ENCODE assay signal across 24 cellular contexts in the genomic region with DNA sequence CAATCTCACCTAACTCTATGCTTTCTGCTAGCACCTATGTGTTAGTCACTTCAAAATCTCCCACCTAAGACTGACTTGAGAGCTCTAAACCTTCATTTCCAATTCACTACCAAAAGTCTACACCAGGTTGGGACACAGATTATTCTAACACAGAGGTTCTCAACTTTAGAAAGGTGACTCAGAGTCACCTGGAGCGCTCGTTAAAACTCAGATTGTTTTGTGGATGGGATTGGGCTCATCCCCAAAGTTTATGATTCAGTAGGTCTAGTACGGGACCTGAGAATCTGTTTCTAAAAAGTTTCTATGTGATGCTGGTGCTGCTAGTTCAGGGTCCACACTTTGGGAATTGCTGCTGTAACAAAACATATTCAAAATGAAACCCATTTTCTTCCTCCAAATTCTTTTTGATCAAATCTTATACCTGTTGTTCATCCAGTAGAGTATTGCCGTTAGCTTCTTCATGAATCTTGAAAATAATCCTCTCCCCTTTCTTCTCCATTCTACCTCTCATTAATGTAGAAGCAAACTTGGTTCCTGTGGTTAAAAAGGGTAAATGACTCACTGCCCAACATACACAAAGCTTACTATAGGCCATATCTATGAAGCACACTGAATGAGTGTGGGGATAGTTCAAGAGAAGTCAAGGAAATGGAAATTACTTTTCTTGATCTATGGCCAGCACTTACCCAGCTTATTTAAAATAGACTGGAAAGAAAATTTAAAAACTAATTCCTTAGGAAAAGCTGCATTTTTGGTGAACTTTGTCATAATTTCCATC.
DNase-seq lines count a peak whose midpoint lies in the region; ATAC-seq and TF ChIP-seq lines count a peak whose summit lies in the region.
"Had no signal": no experiment of that assay in that cellular context is flagged by ENCODE, and none has a peak within 500 bp of the region (broad histone marks: within the 10 kb centered on the region; RNA-seq: fewer than 3 reads in every experiment).

No MANE protein-coding gene starts in this region.

- no peak for TF ChIP-seq CTCF in body of pancreas (IDR thresholded peaks at IDR 0.05)
- TF ChIP-seq CTCF in prostate gland (IDR thresholded peaks at IDR 0.05), result no peak

- no peaks in the 10 kb centered on the region for H3K27me3 ChIP-seq in body of pancreas
- no peaks in the 10 kb centered on the region for H3K27me3 ChIP-seq in prostate gland (replicated peaks; ENCODE audit: insufficient read depth)
- H3K27me3 ChIP-seq: colonic mucosa, spleen, thyroid gland had no signal

- TF ChIP-seq POLR2A in body of pancreas (IDR thresholded peaks at IDR 0.05) (no peak), prostate gland (IDR thresholded peaks at IDR 0.05) (no peak)

- no peaks in the 10 kb centered on the region for H3K36me3 ChIP-seq in body of pancreas (replicated peaks in 1 of 2; ENCODE audit: insufficient read depth in 1 of 2, low read depth in 2 of 2)
- no peaks in the 10 kb centered on the region for H3K36me3 ChIP-seq in prostate gland
- H3K36me3 ChIP-seq: colonic mucosa, spleen, thyroid gland had no signal

- H3K9me3 ChIP-seq in body of pancreas (no peaks in the 10 kb centered on the region), prostate gland (no peaks in the 10 kb centered on the region)
- H3K9me3 ChIP-seq: colonic mucosa, spleen, thyroid gland had no signal

- H3K27ac ChIP-seq in body of pancreas (peak overlapping the region in 3 of 4 donors; percentile 0 to 77 (median 49)), prostate gland (no peak overlapping the region)
- H3K27ac ChIP-seq: colonic mucosa, spleen, thyroid gland had no signal

- H3K4me3 ChIP-seq in body of pancreas, result no peak overlapping the region
- no peak overlapping the region for H3K4me3 ChIP-seq in prostate gland
- H3K4me3 ChIP-seq: colonic mucosa, GM12878, spleen, thyroid gland had no signal

- H3K4me1 ChIP-seq in body of pancreas (peaks cover 18% of the 10 kb centered on the region), prostate gland (replicated peaks) (no peaks in the 10 kb centered on the region)
- H3K4me1 ChIP-seq: spleen, thyroid gland had no signal

- WGBS in body of pancreas, 2 donors, result 86 to 90% methylated on average over 4 of the region's 4 CpGs
- 95% methylated on average over 4 of the region's 4 CpGs for WGBS in prostate gland

- DNase-seq in DMS53 treated with DMSO at 0.1 percent for 48 hours (lab: John Stamatoyannopoulos, UW; ENCODE audit: unreplicated experiment) (peak; percentile 18), NCI-H226 (peak; percentile 82), body of pancreas (no peak), iris pigment epithelial cell (ENCODE audit: low read depth) (peak; percentile 93), hepatic stellate cell (ENCODE audit: low spot score) (no peak), prostate gland (ENCODE audit: low spot score) (no peak)
- DNase-seq: activated CD4-positive, alpha-beta memory T cell treated with anti-CD3 and anti-CD28 coated beads for 36 hours; activated T-cell treated with anti-CD3 and anti-CD28 coated beads, Interleukin-2, amount 50 U/mL, for 48 hours; AML-193; colonic mucosa; COR-L47; GDM1; glutamatergic neuron; KBM-7; naive thymus-derived CD4-positive, alpha-beta T cell; NCI-H1417; NCI-H2171 treated with DMSO at 0.1 percent for 48 hours; NCI-H82; RPMI8226; spleen; thyroid gland had no signal

- no peak for ATAC-seq in body of pancreas
- ATAC-seq in GM21390 (IDR thresholded peaks at IDR 0.05; ENCODE audit: unreplicated experiment), result no peak
- no peak for ATAC-seq in GM21737 (IDR thresholded peaks at IDR 0.05; ENCODE audit: unreplicated experiment)
- ATAC-seq: GM12878; naive thymus-derived CD4-positive, alpha-beta T cell had no signal

- intact Hi-C loops in body of pancreas (cut with DNase I), result no loop called here
- intact Hi-C loops in prostate gland (cut with DNase I), result no loop called here

Comparison
In these comparisons a context has a peak if more than half of its experiments do, and no peak if none do; other contexts are left out.
1. DNase-seq: peak in DMS53 treated with DMSO at 0.1 percent for 48 hours (single experiment), NCI-H226 (single experiment) and iris pigment epithelial cell (single experiment); none in body of pancreas (0 of 4), hepatic stellate cell (single experiment) and prostate gland (single experiment).
2. H3K27ac ChIP-seq: peak in body of pancreas (3 of 4); none in prostate gland (0 of 2).